Comparison of ENCODE assay signal across 23 cellular contexts in the genomic region with DNA sequence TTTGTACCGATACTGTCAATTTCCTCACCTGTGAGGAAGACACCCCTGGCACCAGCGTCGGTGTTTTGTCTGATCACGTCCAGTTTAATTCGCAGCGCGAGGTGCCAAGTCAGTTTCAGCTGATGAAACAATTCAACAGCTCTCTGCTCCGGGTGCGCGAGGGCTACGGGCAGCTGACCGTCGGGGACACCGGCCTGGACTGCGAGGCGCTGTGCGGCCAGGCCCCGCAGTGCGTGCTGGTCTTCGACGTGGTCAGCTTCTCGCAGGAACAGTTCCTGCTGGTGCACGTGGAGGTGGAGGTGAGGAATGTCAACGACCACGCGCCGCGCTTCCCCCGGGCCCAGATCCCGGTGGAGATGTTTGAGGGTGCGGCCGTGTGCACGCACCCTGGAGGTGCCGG.
"Had no signal": no experiment of that assay in that cellular context is flagged by ENCODE, and none has a peak within 500 bp of the region (broad histone marks: within the 10 kb centered on the region; RNA-seq: fewer than 3 reads in every experiment).

No MANE protein-coding gene starts in this region.

- H3K27ac Mint-ChIP-seq: activated CD4-positive, alpha-beta T cell treated with anti-CD3 and anti-CD28 coated beads, Interleukin-2, amount 10 ng/mL, durations not matched to agents 24 days and 14 days; activated CD8-positive, alpha-beta memory T cell treated with anti-CD3 and anti-CD28 coated beads, Interleukin-2, amount 10 ng/mL, durations not matched to agents 7 days and 5 days; activated CD8-positive, alpha-beta T cell treated with anti-CD3 and anti-CD28 coated beads for 36 hours; activated naive CD8-positive, alpha-beta T cell treated with anti-CD3 and anti-CD28 coated beads, Interleukin-2, amount 50 U/mL, for 24 hours; activated T-helper 1 cell treated with anti-CD3 and anti-CD28 coated beads, Interleukin-12 subunit alpha, Interleukin-12 subunit beta, Interleukin-2, Interleukin-4 antibody, amounts not matched to agents 30 ng/mL and 10 ng/mL and 1 ng/mL, durations not matched to agents 14 hours and 24 hours and 36 hours; progenitor cell of endocrine pancreas had no signal

- H3K27ac ChIP-seq: body of pancreas, hepatocyte, thyroid gland, VCaP had no signal

- H3K36me3 ChIP-seq: thyroid gland had no signal

- H3K79me2 ChIP-seq: hepatocyte had no signal

- H3K27me3 ChIP-seq: thyroid gland had no signal

- ATAC-seq: activated CD4-positive, CD25-positive, alpha-beta regulatory T cell treated with anti-CD3 and anti-CD28 coated beads, Interleukin-2, amount 50 U/mL, for 24 hours; activated CD8-positive, alpha-beta memory T cell treated with anti-CD3 and anti-CD28 coated beads, Interleukin-2, amount 10 ng/mL, durations not matched to agents 7 days and 5 days; activated CD8-positive, alpha-beta T cell treated with anti-CD3 and anti-CD28 coated beads for 36 hours; activated naive CD8-positive, alpha-beta T cell treated with anti-CD3 and anti-CD28 coated beads, Interleukin-2, amount 50 U/mL, for 24 hours; body of pancreas; esophagus mucosa had no signal

- H3K36me3 Mint-ChIP-seq: activated CD8-positive, alpha-beta memory T cell treated with anti-CD3 and anti-CD28 coated beads, Interleukin-2, amount 10 ng/mL, durations not matched to agents 7 days and 5 days had no signal

- H3K4me3 ChIP-seq: body of pancreas, hepatocyte, thyroid gland had no signal

- H3K9me3 Mint-ChIP-seq: activated CD4-positive, alpha-beta T cell treated with anti-CD3 and anti-CD28 coated beads, Interleukin-2, amount 10 ng/mL, durations not matched to agents 24 days and 14 days; activated CD8-positive, alpha-beta T cell treated with anti-CD3 and anti-CD28 coated beads for 36 hours; activated T-helper 1 cell treated with anti-CD3 and anti-CD28 coated beads, Interleukin-12 subunit alpha, Interleukin-12 subunit beta, Interleukin-2, Interleukin-4 antibody, amounts not matched to agents 30 ng/mL and 10 ng/mL and 1 ng/mL, durations not matched to agents 14 hours and 24 hours and 36 hours had no signal

- H3K9me3 ChIP-seq: body of pancreas, thyroid gland had no signal

- DNase-seq: activated CD4-positive, alpha-beta T cell treated with anti-CD3 and anti-CD28 coated beads, Interleukin-2, amount 10 ng/mL, durations not matched to agents 24 days and 14 days; activated CD8-positive, alpha-beta memory T cell treated with anti-CD3 and anti-CD28 coated beads, Interleukin-2, amount 10 ng/mL, durations not matched to agents 7 days and 5 days; activated CD8-positive, alpha-beta T cell treated with anti-CD3 and anti-CD28 coated beads for 36 hours; activated gamma-delta T cell; activated naive CD4-positive, alpha-beta T cell treated with anti-CD3 and anti-CD28 coated beads, Interleukin-2, amount 50 U/mL, for 16 hours; activated naive CD8-positive, alpha-beta T cell treated with anti-CD3 and anti-CD28 coated beads, Interleukin-2, amount 50 U/mL, for 24 hours; activated T-cell treated with anti-CD3 and anti-CD28 coated beads for 4 hours; effector memory CD4-positive, alpha-beta T cell; glutamatergic neuron; retina; stimulated activated CD4-positive, alpha-beta T cell treated with anti-CD3 and anti-CD28 coated beads, Interleukin-2, amount 100 ng/mL, for 48 hours; stimulated activated CD8-positive, alpha-beta memory T cell treated with anti-CD3 and anti-CD28 coated beads, Interleukin-4, amount 100 ng/mL, for 48 hours; stimulated activated naive CD4-positive, alpha-beta T cell; thyroid gland had no signal

- H3K4me1 Mint-ChIP-seq: activated CD4-positive, alpha-beta T cell treated with anti-CD3 and anti-CD28 coated beads, Interleukin-2, amount 10 ng/mL, durations not matched to agents 24 days and 14 days; activated CD8-positive, alpha-beta memory T cell treated with anti-CD3 and anti-CD28 coated beads, Interleukin-2, amount 10 ng/mL, durations not matched to agents 7 days and 5 days; activated naive CD8-positive, alpha-beta T cell treated with anti-CD3 and anti-CD28 coated beads, Interleukin-2, amount 50 U/mL, for 24 hours had no signal

- FAIRE-seq: endothelial cell of umbilical vein, frontal cortex had no signal

- H3K4me3 Mint-ChIP-seq: activated CD4-positive, alpha-beta T cell treated with anti-CD3 and anti-CD28 coated beads, Interleukin-2, amount 10 ng/mL, durations not matched to agents 24 days and 14 days; activated CD8-positive, alpha-beta memory T cell treated with anti-CD3 and anti-CD28 coated beads, Interleukin-2, amount 10 ng/mL, durations not matched to agents 7 days and 5 days; activated CD8-positive, alpha-beta T cell treated with anti-CD3 and anti-CD28 coated beads for 36 hours; activated naive CD8-positive, alpha-beta T cell treated with anti-CD3 and anti-CD28 coated beads, Interleukin-2, amount 50 U/mL, for 24 hours; activated T-helper 1 cell treated with anti-CD3 and anti-CD28 coated beads, Interleukin-12 subunit alpha, Interleukin-12 subunit beta, Interleukin-2, Interleukin-4 antibody, amounts not matched to agents 30 ng/mL and 10 ng/mL and 1 ng/mL, durations not matched to agents 14 hours and 24 hours and 36 hours had no signal

- H2AFZ ChIP-seq: hepatocyte had no signal
